ENCODE assay signal across 11 cellular contexts in the genomic region with DNA sequence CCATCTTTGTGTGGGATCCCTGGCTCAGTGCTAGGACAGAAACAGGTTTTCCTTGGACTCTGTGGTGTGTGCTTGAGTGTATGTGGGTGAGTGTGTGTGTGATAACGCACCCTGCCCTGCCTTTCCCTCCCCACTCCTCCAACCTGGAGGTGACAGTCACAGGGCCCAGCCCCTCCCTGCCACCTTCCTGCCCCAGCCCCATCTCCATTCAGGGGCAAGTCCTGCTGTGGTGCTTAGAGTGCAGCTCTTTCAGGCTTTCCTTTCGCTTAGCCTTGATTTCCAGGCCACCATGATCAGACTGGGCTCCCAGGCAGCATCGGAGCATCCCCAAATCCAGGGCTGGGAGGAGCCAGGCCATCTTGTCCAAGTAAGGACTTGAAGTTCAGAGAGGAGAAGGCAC.
A peak's percentile ranks its signal among the peaks of the same experiment; 100 is the strongest.
DNase-seq lines count a peak whose midpoint lies in the region; ATAC-seq and TF ChIP-seq lines count a peak whose summit lies in the region.
"Had no signal": no experiment of that assay in that cellular context is flagged by ENCODE, and none has a peak within 500 bp of the region (broad histone marks: within the 10 kb centered on the region; RNA-seq: fewer than 3 reads in every experiment).

No MANE protein-coding gene starts in this region.

- H3K36me3 ChIP-seq in HEK293 (ENCODE audit: control insufficient read depth in 2 of 2, insufficient read depth in 1 of 2, low read length in 2 of 2): no peaks in the 10 kb centered on the region
- no peaks in the 10 kb centered on the region for H3K36me3 ChIP-seq in thoracic aorta
- H3K36me3 ChIP-seq: BLaER1 treated with 17β-estradiol and CSF1 and Interleukin-3, amounts not matched to agents 10 nM and 100 nM had no signal

- H3K27ac ChIP-seq in HEK293 (ENCODE audit: extremely low read depth, low read depth, low read length): no peak overlapping the region
- peak overlapping the region; percentile 61 to 64 for H3K27ac ChIP-seq in thoracic aorta
- H3K27ac ChIP-seq in substantia nigra (ENCODE audit: low read depth, low read length, poor library complexity, severe bottlenecking): no peak overlapping the region
- H3K27ac ChIP-seq: BLaER1 treated with 17β-estradiol and CSF1 and Interleukin-3, amounts not matched to agents 10 nM and 100 nM had no signal

- intact Hi-C loops in left colon (cut with DNase I, micrococcal nuclease) (no loop called here), left ventricle myocardium superior (cut with micrococcal nuclease) (no loop called here)

- CTCF ChIA-PET in HEK293 (lab: Yijun Ruan, JAX): no interaction called here

- no peaks in the 10 kb centered on the region for H3K27me3 ChIP-seq in thoracic aorta (replicated peaks; ENCODE audit: insufficient read depth)

- ATAC-seq in left colon (peak; percentile 17), thoracic aorta (ENCODE audit: insufficient number of reproducible peaks, low FRiP score, low read depth) (no peak), HG02610 (IDR thresholded peaks at IDR 0.05; ENCODE audit: unreplicated experiment) (no peak), HG03025 (IDR thresholded peaks at IDR 0.05; ENCODE audit: low FRiP score, unreplicated experiment) (no peak), left ventricle myocardium superior (no peak)

- H3K9me3 ChIP-seq in HEK293 (ENCODE audit: control insufficient read depth, insufficient read depth, low read depth, low read length) (no peaks in the 10 kb centered on the region), thoracic aorta (no peaks in the 10 kb centered on the region)
- H3K9me3 ChIP-seq: BLaER1 treated with 17β-estradiol and CSF1 and Interleukin-3, amounts not matched to agents 10 nM and 100 nM had no signal

- DNase-seq in amniotic epithelial cell (ENCODE audit: low read depth): peak; percentile 46
- DNase-seq in left colon: no peak
- DNase-seq in thoracic aorta (ENCODE audit: low spot score): no peak
- no peak for DNase-seq in substantia nigra (lab: John Stamatoyannopoulos, UW)
- DNase-seq in left ventricle myocardium superior: no peak
- DNase-seq: activated naive CD4-positive, alpha-beta T cell treated with anti-CD3 and anti-CD28 coated beads, Interleukin-2, amount 50 U/mL, for 16 hours; stimulated activated CD4-positive, alpha-beta T cell treated with anti-CD3 and anti-CD28 coated beads, Interleukin-2, amount 100 ng/mL, for 48 hours had no signal

- H3K4me3 ChIP-seq in HEK293 (ENCODE audit: low read depth, low read length) (no peak overlapping the region), thoracic aorta (no peak overlapping the region)
- H3K4me3 ChIP-seq: BLaER1 treated with 17β-estradiol and CSF1 and Interleukin-3, amounts not matched to agents 10 nM and 100 nM had no signal

- TF ChIP-seq CTCF in HEK293 (tag by site-specific recombination; IDR thresholded peaks at IDR 0.05) (no peak), thoracic aorta (IDR thresholded peaks at IDR 0.05) (no peak)

- POLR2A ChIA-PET in HEK293 (lab: Yijun Ruan, JAX): interaction anchor here (0.6 to 1.3 kb wide), 2 partner anchors 131 to 186 kb away, joined by 3 to 12 read pairs; partner anchors contain the start of gene ZFP36L2

- H3K4me1 ChIP-seq in HEK293 (ENCODE audit: control insufficient read depth, insufficient read depth, low read length) (0 out of 2 replicates have a peak, but pooled peaks cover 3% of the 10 kb centered on the region), thoracic aorta (ENCODE audit: control insufficient read depth in 1 of 2, low read depth in 2 of 2) (peaks cover 11 to 44% of the 10 kb centered on the region in 2 donors)

TF ChIP-seq in HEK293, 187 proteins besides CTCF, POLR2A, EP300 and RAD21:
- no peak for TF ChIP-seq PRDM10 (tag by site-specific recombination; IDR thresholded peaks at IDR 0.05)
- peak; percentile 62; the same call in 1 of the 2 replicates for TF ChIP-seq KLF17 (tag by site-specific recombination; IDR thresholded peaks at IDR 0.05)
- TF ChIP-seq, protein P1, sequence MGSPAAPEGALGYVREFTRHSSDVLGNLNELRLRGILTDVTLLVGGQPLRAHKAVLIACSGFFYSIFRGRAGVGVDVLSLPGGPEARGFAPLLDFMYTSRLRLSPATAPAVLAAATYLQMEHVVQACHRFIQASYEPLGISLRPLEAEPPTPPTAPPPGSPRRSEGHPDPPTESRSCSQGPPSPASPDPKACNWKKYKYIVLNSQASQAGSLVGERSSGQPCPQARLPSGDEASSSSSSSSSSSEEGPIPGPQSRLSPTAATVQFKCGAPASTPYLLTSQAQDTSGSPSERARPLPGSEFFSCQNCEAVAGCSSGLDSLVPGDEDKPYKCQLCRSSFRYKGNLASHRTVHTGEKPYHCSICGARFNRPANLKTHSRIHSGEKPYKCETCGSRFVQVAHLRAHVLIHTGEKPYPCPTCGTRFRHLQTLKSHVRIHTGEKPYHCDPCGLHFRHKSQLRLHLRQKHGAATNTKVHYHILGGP (tag by site-specific recombination; IDR thresholded peaks at IDR 0.05): no peak
- TF ChIP-seq GFI1B (tag by site-specific recombination; IDR thresholded peaks at IDR 0.05): no peak
- no peak for TF ChIP-seq HOXD13 (CRISPR knock-in tag; IDR thresholded peaks at IDR 0.05; ENCODE audit: borderline replicate concordance)
- TF ChIP-seq EGR2 (tag by site-specific recombination; IDR thresholded peaks at IDR 0.05; ENCODE audit: low read depth): peak; percentile 65
- TF ChIP-seq ZFHX2 (tag by site-specific recombination; conservative IDR thresholded peaks at IDR 0.05): peak; percentile 71

Comparison
In these comparisons a context has a peak if more than half of its experiments do, and no peak if none do; other contexts are left out.
1. H3K27ac ChIP-seq: peak in thoracic aorta (2 of 2); none in HEK293 (single experiment) and substantia nigra (single experiment).